ENCODE assay signal across 14 cellular contexts in genomic region chr20:5871720-5872410, GRCh38. TPM values are rescaled to one million over a fixed set of nuclear protein-coding genes. Genes with fewer than 3 reads are reported as not detected.
"Had no signal": no experiment of that assay in that cellular context is flagged by ENCODE, and none has a peak within 500 bp of the region (broad histone marks: within the 10 kb centered on the region; RNA-seq: fewer than 3 reads in every experiment).

No MANE protein-coding gene starts in this region.

- DNase-seq: activated naive CD8-positive, alpha-beta T cell treated with anti-CD3 and anti-CD28 coated beads for 36 hours; amygdala; effector memory CD4-positive, alpha-beta T cell; foreskin keratinocyte; heart left ventricle; left cardiac atrium; naive B cell; pancreas; T-helper 2 cell had no signal

- H3K9me3 ChIP-seq: pancreas, thoracic aorta had no signal

- ATAC-seq: activated CD4-positive, CD25-positive, alpha-beta regulatory T cell treated with anti-CD3 and anti-CD28 coated beads, Interleukin-2, amount 50 U/mL, for 24 hours; foreskin keratinocyte; heart left ventricle; pancreas; stimulated activated effector memory CD8-positive, alpha-beta T cell treated with anti-CD3 and anti-CD28 coated beads, Interleukin-12 subunit alpha, Interleukin-12 subunit beta, amount 100 ng/mL, for 72 hours had no signal

- H3K36me3 ChIP-seq: heart left ventricle, pancreas, thoracic aorta had no signal

- H3K4me1 ChIP-seq: heart left ventricle, pancreas had no signal

- FAIRE-seq: pancreas had no signal

- H3K4me3 ChIP-seq: heart left ventricle, lung, pancreas, thoracic aorta had no signal

- H3K27me3 ChIP-seq: foreskin keratinocyte, heart left ventricle, pancreas had no signal

- H3K27ac ChIP-seq: foreskin keratinocyte, heart left ventricle, pancreas, thoracic aorta had no signal

RNA-seq across cellular contexts. Expression of gene CHGB, which starts 39.4 kb away (rescaled TPM):
- total RNA-seq: activated T-helper 1 cell treated with anti-CD3 and anti-CD28 coated beads, Interleukin-12 subunit alpha, Interleukin-12 subunit beta, Interleukin-2, Interleukin-4 antibody, amounts not matched to agents 30 ng/mL and 10 ng/mL and 1 ng/mL, durations not matched to agents 14 hours and 24 hours and 36 hours; thoracic aorta had no signal
